1 cellular context compared by ENCODE assay signal in genomic region chr10:59878915-59879314, GRCh38.
A peak's percentile ranks its signal among the peaks of the same experiment; 100 is the strongest.
TF ChIP-seq lines count a peak whose summit lies in the region.

No MANE protein-coding gene starts in this region.

TF ChIP-seq in H1, 55 proteins besides CTCF, POLR2A, EP300 and RAD21:
- TF ChIP-seq GABPA (IDR thresholded peaks at IDR 0.05; ENCODE audit: borderline replicate concordance, insufficient read depth, low read length), result no peak
- no peak for TF ChIP-seq JUN (IDR thresholded peaks at IDR 0.05; ENCODE audit: low read depth, low read length)
- no peak for TF ChIP-seq CTBP2 (IDR thresholded peaks at IDR 0.05; ENCODE audit: borderline replicate concordance, insufficient read depth, insufficient read length, low read length)
- no peak for TF ChIP-seq CHD7 (IDR thresholded peaks at IDR 0.05; ENCODE audit: insufficient replicate concordance, low read length)
- TF ChIP-seq CEBPB (IDR thresholded peaks at IDR 0.05; ENCODE audit: low read depth, low read length), result peak; percentile 94
